ENCODE assay signal across 8 cellular contexts in genomic region chr6:157764346-157765068, GRCh38. TPM values are rescaled to one million over a fixed set of nuclear protein-coding genes. Genes with fewer than 3 reads are reported as not detected.
DNase-seq lines count a peak whose midpoint lies in the region; ATAC-seq and TF ChIP-seq lines count a peak whose summit lies in the region.

No MANE protein-coding gene starts in this region.

- H3K36me3 Mint-ChIP-seq in activated naive CD4-positive, alpha-beta T cell treated with anti-CD3 and anti-CD28 coated beads, Interleukin-2, amount 10 ng/mL, durations not matched to agents 7 days and 5 days, result peaks cover 10% of the 10 kb centered on the region

- CTCF ChIA-PET in activated naive CD4-positive, alpha-beta T cell treated with anti-CD3 and anti-CD28 coated beads, Interleukin-2, amount 10 ng/mL, durations not matched to agents 7 days and 5 days (lab: Charles Lee), result interaction anchor here (0.6 to 4.0 kb wide), 7 partner anchors 36 to 217 kb away, joined by 3 to 31 read pairs (median 4); partner anchors contain the start of gene SYNJ2

- peaks cover 85% of the 10 kb centered on the region for H3K4me1 Mint-ChIP-seq in activated naive CD4-positive, alpha-beta T cell treated with anti-CD3 and anti-CD28 coated beads, Interleukin-2, amount 10 ng/mL, durations not matched to agents 7 days and 5 days

- TF ChIP-seq EP300 in tibial nerve (IDR thresholded peaks at IDR 0.05), result peak; percentile 78 to 88

- no peak for TF ChIP-seq CTCF in tibial nerve (IDR thresholded peaks at IDR 0.05)

- H3K4me3 Mint-ChIP-seq in activated naive CD4-positive, alpha-beta T cell treated with anti-CD3 and anti-CD28 coated beads, Interleukin-2, amount 10 ng/mL, durations not matched to agents 7 days and 5 days, result peak overlapping the region; percentile 45

- H3K27ac ChIP-seq in SJSA1, result peak overlapping the region; percentile 60
- peak overlapping the region in 3 of 4 donors; percentile 34 to 79 (median 67) for H3K27ac ChIP-seq in tibial nerve

- TF ChIP-seq POLR2A in tibial nerve (IDR thresholded peaks at IDR 0.05), result no peak

- H3K9me3 Mint-ChIP-seq in activated naive CD4-positive, alpha-beta T cell treated with anti-CD3 and anti-CD28 coated beads, Interleukin-2, amount 10 ng/mL, durations not matched to agents 7 days and 5 days, result no peaks in the 10 kb centered on the region

- H3K4me3 ChIP-seq in SJSA1 (no peak overlapping the region), tibial nerve (peak overlapping the region in 1 of 4 donors; percentile 13)

- H3K9me3 ChIP-seq in SJSA1 (replicated peaks) (no peaks in the 10 kb centered on the region), tibial nerve (no peaks in the 10 kb centered on the region)

- ATAC-seq in HG03196 (IDR thresholded peaks at IDR 0.05; ENCODE audit: unreplicated experiment), result peak; percentile 43

- peaks cover 47% of the 10 kb centered on the region for H3K27me3 Mint-ChIP-seq in activated naive CD4-positive, alpha-beta T cell treated with anti-CD3 and anti-CD28 coated beads, Interleukin-2, amount 10 ng/mL, durations not matched to agents 7 days and 5 days

- H3K27ac Mint-ChIP-seq in activated naive CD4-positive, alpha-beta T cell treated with anti-CD3 and anti-CD28 coated beads, Interleukin-2, amount 10 ng/mL, durations not matched to agents 7 days and 5 days, result peak overlapping the region; percentile 96

- no peaks in the 10 kb centered on the region for H3K27me3 ChIP-seq in SJSA1 (replicated peaks)
- H3K27me3 ChIP-seq in tibial nerve, result no peaks in the 10 kb centered on the region

- H3K4me1 ChIP-seq in SJSA1 (replicated peaks) (peaks cover 57% of the 10 kb centered on the region), tibial nerve (peaks cover 0 to 57% (median 38%) of the 10 kb centered on the region in 4 donors)

- peak; percentile 38 for DNase-seq in NCI-H1694 treated with DMSO at 0.1 percent for 48 hours (lab: John Stamatoyannopoulos, UW)
- no peak for DNase-seq in NCI-H1694 (lab: John Stamatoyannopoulos, UW)
- DNase-seq in SJSA1 (ENCODE audit: low read depth in 1 of 2, low spot score in 2 of 2), result peak; percentile 96 to 97
- peak; percentile 91 for DNase-seq in activated naive CD4-positive, alpha-beta T cell treated with anti-CD3 and anti-CD28 coated beads, Interleukin-2, amount 10 ng/mL, durations not matched to agents 7 days and 5 days
- DNase-seq in glomerular visceral epithelial cell (ENCODE audit: extremely low spot score), result peak; percentile 100
- peak; percentile 93 for DNase-seq in posterior vena cava (ENCODE audit: low spot score)
- peak; percentile 48 to 66 for DNase-seq in tibial nerve (ENCODE audit: low spot score in 2 of 2)

- intact Hi-C loops in posterior vena cava (cut with DNase I), result no loop called here

- 33 to 35% methylated on average over 12 of the region's 12 CpGs for WGBS in tibial nerve, 2 donors

- H3K36me3 ChIP-seq in SJSA1, result no peaks in the 10 kb centered on the region
- H3K36me3 ChIP-seq in tibial nerve, result no peaks in the 10 kb centered on the region

RNA-seq across cellular contexts. Expression of gene SNX9, which starts 58.5 kb away (rescaled TPM):
- 27.4 and 32.8 TPM in 2 replicates for total RNA-seq in SJSA1 (2014; rRNA removed; shearing (Covaris generic))
- total RNA-seq in posterior vena cava (100 to 1,000 TPM in 1 of 2 donors, 10 to 100 TPM in 1; 82.2 to 103 TPM), tibial nerve (10 to 100 TPM; 61.2 to 69.2 (median 63.9) TPM)
